In the genomic region with DNA sequence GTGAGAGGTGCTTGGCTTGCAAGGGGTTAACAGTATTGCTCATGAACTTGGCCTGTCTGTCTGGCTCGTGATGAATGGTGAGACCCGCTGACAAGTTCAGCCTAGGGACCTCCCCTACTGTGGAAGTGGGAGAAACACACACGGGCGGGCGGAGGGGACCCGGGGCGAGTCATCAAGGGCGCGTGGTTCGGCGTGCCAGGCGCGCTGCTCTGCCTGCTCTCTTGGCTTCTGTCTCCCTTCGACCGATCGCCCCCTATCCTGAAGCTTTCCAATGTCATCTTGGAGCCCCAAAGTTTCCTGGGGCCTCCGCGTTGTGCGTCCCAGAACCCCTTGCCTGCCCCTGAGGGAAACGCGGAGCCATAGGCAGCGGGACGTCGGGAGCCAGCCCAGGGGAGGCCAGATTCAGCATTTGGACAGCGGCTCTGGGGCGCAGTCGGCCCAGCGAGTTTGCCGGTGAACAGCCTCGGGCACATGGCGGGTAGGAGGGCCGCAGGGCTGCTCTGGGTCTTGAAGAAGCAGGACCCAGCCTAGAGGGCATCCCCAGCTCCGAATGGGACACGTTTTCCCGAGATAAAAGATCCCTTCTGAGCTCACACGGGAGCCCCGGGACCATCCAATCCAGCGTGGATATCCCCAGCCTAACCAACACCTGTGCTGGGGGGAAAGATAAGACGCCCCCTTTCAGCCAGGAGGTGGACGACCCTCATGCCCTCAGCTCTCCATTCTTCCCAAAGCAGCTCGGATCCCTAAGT, we compare ENCODE assay signal across 8 cellular contexts. TPM values are rescaled to one million over a fixed set of nuclear protein-coding genes. Genes with fewer than 3 reads are reported as not detected.
DNase-seq lines count a peak whose midpoint lies in the region; ATAC-seq, FAIRE-seq and TF ChIP-seq lines count a peak whose summit lies in the region.

No MANE protein-coding gene starts in this region.

- H3K4me1 Mint-ChIP-seq in activated CD4-positive, alpha-beta memory T cell treated with anti-CD3 and anti-CD28 coated beads for 36 hours (ENCODE audit: low read depth) = peaks cover 7% of the 10 kb centered on the region
- peaks cover 13 to 33% (median 21%) of the 10 kb centered on the region in 4 donors for H3K4me1 Mint-ChIP-seq in naive thymus-derived CD8-positive, alpha-beta T cell

- no peak overlapping the region for H3K27ac Mint-ChIP-seq in activated CD4-positive, alpha-beta memory T cell treated with anti-CD3 and anti-CD28 coated beads for 36 hours
- H3K27ac Mint-ChIP-seq in naive thymus-derived CD8-positive, alpha-beta T cell = peak overlapping the region in 2 of 10 donors; percentile 18 to 48

- FAIRE-seq in GM12892 (lab: Jason Lieb, UNC) = no peak

- CTCF ChIA-PET in activated CD4-positive, alpha-beta memory T cell treated with anti-CD3 and anti-CD28 coated beads for 36 hours (lab: Charles Lee) = interaction anchor here (1.0 to 10.8 kb wide), 4 partner anchors 11 to 69 kb away, joined by 3 to 130 read pairs (median 38); no protein-coding TSS in a partner anchor

- no peak overlapping the region for H3K4me3 Mint-ChIP-seq in activated CD4-positive, alpha-beta memory T cell treated with anti-CD3 and anti-CD28 coated beads for 36 hours
- H3K4me3 Mint-ChIP-seq in naive thymus-derived CD8-positive, alpha-beta T cell = peak overlapping the region in 8 of 10 donors; percentile 1 to 59 (median 39)

- POLR2A ChIA-PET in activated CD4-positive, alpha-beta memory T cell treated with anti-CD3 and anti-CD28 coated beads for 36 hours (lab: Charles Lee) = no interaction called here
- POLR2A ChIA-PET in naive thymus-derived CD8-positive, alpha-beta T cell (lab: Charles Lee) = interaction anchor here (0.5 kb wide), 1 partner anchor 17 kb away, joined by 3 read pairs; no protein-coding TSS in a partner anchor

- H3K9me3 Mint-ChIP-seq in activated CD4-positive, alpha-beta memory T cell treated with anti-CD3 and anti-CD28 coated beads for 36 hours = no peaks in the 10 kb centered on the region
- peaks cover 0 to 5% (median 0%) of the 10 kb centered on the region in 9 donors for H3K9me3 Mint-ChIP-seq in naive thymus-derived CD8-positive, alpha-beta T cell

- peaks cover 81% of the 10 kb centered on the region for H3K27me3 Mint-ChIP-seq in activated CD4-positive, alpha-beta memory T cell treated with anti-CD3 and anti-CD28 coated beads for 36 hours
- H3K27me3 Mint-ChIP-seq in naive thymus-derived CD8-positive, alpha-beta T cell = peaks cover 43 to 92% (median 72%) of the 10 kb centered on the region in 5 donors

- no peak for TF ChIP-seq POLR2A in GM12892 (IDR thresholded peaks at IDR 0.05; ENCODE audit: low read depth, low read length)

- ATAC-seq in naive thymus-derived CD8-positive, alpha-beta T cell = peak; percentile 45 to 57
- no peak for ATAC-seq in GM21447 (IDR thresholded peaks at IDR 0.05; ENCODE audit: unreplicated experiment)

- H3K36me3 Mint-ChIP-seq in activated CD4-positive, alpha-beta memory T cell treated with anti-CD3 and anti-CD28 coated beads for 36 hours = no peaks in the 10 kb centered on the region
- peaks cover 0 to 9% (median 0%) of the 10 kb centered on the region in 3 donors for H3K36me3 Mint-ChIP-seq in naive thymus-derived CD8-positive, alpha-beta T cell

- DNase-seq in GM12892 (ENCODE audit: insufficient read length) (peak; percentile 80), NCI-H446 (lab: John Stamatoyannopoulos, UW) (peak; percentile 66 to 76), ecto neural progenitor cell (ENCODE audit: low spot score) (peak; percentile 90), superior temporal gyrus (ENCODE audit: extremely low spot score) (peak; percentile 74), middle frontal gyrus (ENCODE audit: extremely low spot score, low spot score) (no peak)
- peak; percentile 73 for DNase-seq in activated CD4-positive, alpha-beta memory T cell treated with anti-CD3 and anti-CD28 coated beads for 36 hours
- DNase-seq in naive thymus-derived CD8-positive, alpha-beta T cell = peak; percentile 23 to 77 (median 58)

- intact Hi-C loops in activated CD4-positive, alpha-beta memory T cell treated with anti-CD3 and anti-CD28 coated beads for 36 hours (cut with micrococcal nuclease) = no loop called here

RNA-seq across cellular contexts. Expression of a gene that starts 27.0 kb away (rescaled TPM):
- polyA plus RNA-seq in GM12892 (2012; ENCODE audit: missing spikeins) = 32.4 TPM
- 10 to 100 TPM; 94.8 to 97.4 TPM for total RNA-seq in activated CD4-positive, alpha-beta memory T cell treated with anti-CD3 and anti-CD28 coated beads for 36 hours
- 100 to 1,000 TPM; 128 to 130 TPM for total RNA-seq in naive thymus-derived CD8-positive, alpha-beta T cell
- 10 to 100 TPM; 29.9 to 54.5 (median 35.3) TPM for polyA plus RNA-seq in naive thymus-derived CD8-positive, alpha-beta T cell
